ENCODE assay signal across 28 cellular contexts in genomic region chr2:168140892-168141291, GRCh38.
"Had no signal": no experiment of that assay in that cellular context is flagged by ENCODE, and none has a peak within 500 bp of the region (broad histone marks: within the 10 kb centered on the region; RNA-seq: fewer than 3 reads in every experiment).

No MANE protein-coding gene starts in this region.

- H3K4me1 ChIP-seq: psoas muscle, suprapubic skin, testis, upper lobe of right lung, uterus had no signal

- H3K27me3 ChIP-seq: neutrophil, pancreas, spleen, suprapubic skin, testis, tibial artery, transverse colon, upper lobe of right lung, uterus had no signal

- H3K36me3 ChIP-seq: neutrophil, pancreas, tibial artery, upper lobe of right lung, uterus had no signal

- DNase-seq: naive thymus-derived CD8-positive, alpha-beta T cell; nephron progenitor cell; nucleus accumbens; pancreas; psoas muscle; right cardiac atrium; spleen; stimulated activated CD4-positive, alpha-beta T cell treated with anti-CD3 and anti-CD28 coated beads, Interleukin-12 subunit alpha, Interleukin-12 subunit beta, amount 100 ng/mL, for 4 hours; stimulated activated CD4-positive, alpha-beta T cell treated with anti-CD3 and anti-CD28 coated beads, Interleukin-1b, Interleukin-23, amount 100 ng/mL, for 48 hours; stimulated activated CD4-positive, alpha-beta T cell treated with anti-CD3 and anti-CD28 coated beads, Interleukin-4, amount 100 ng/mL, for 1 hour; stimulated activated CD4-positive, alpha-beta T cell treated with anti-CD3 and anti-CD28 coated beads, Interleukin-4, amount 100 ng/mL, for 4 hours; stimulated activated CD8-positive, alpha-beta memory T cell treated with anti-CD3 and anti-CD28 coated beads, Interleukin-4, amount 100 ng/mL, for 48 hours; stimulated activated naive CD4-positive, alpha-beta T cell; stimulated activated naive CD8-positive, alpha-beta T cell treated with anti-CD3 and anti-CD28 coated beads, Interleukin-15, amount 100 ng/mL, for 72 hours; stimulated activated naive CD8-positive, alpha-beta T cell treated with anti-CD3 and anti-CD28 coated beads, Interleukin-15, Interleukin-2, amounts not matched to agents 100 U/mL and 50 U/mL, for 24 hours; substantia nigra; testis; tibial artery; transverse colon; upper lobe of right lung; uterus had no signal

- FAIRE-seq: pancreas had no signal

- H3K27ac ChIP-seq: neutrophil, psoas muscle, skin epidermis, spleen, suprapubic skin, testis, tibial artery, transverse colon, upper lobe of right lung, uterus had no signal

- H3K9me3 ChIP-seq: neutrophil, pancreas, psoas muscle, spleen, suprapubic skin, testis, tibial artery, transverse colon, upper lobe of right lung, uterus had no signal

- H3K4me2 ChIP-seq: smooth muscle cell had no signal

- H3K4me3 ChIP-seq: pancreas, psoas muscle, skin epidermis, smooth muscle cell, spleen, suprapubic skin, testis, tibial artery, transverse colon, upper lobe of right lung, uterus had no signal

- ATAC-seq: naive thymus-derived CD8-positive, alpha-beta T cell; natural killer cell treated with Interleukin-12 subunit alpha and Interleukin-12 subunit beta and Interleukin-15 and Interleukin-18, amount 100 ng/mL, for 72 hours; psoas muscle; right cardiac atrium; sciatic nerve; stimulated activated memory B cell treated with anti-CD40 and anti-IgM and Interleukin-4, amounts not matched to agents 10 μg/mL and 1 μg/mL and 100 μg/mL, for 72 hours; stimulated activated naive CD8-positive, alpha-beta T cell treated with anti-CD3 and anti-CD28 coated beads, Interleukin-15, amount 100 ng/mL, for 72 hours; stimulated activated naive CD8-positive, alpha-beta T cell treated with anti-CD3 and anti-CD28 coated beads, Interleukin-15, Interleukin-2, amounts not matched to agents 100 U/mL and 50 U/mL, for 24 hours; upper lobe of right lung had no signal
